ENCODE assay signal across 8 cellular contexts in genomic region chr18:46334200-46334553, GRCh38.
DNase-seq lines count a peak whose midpoint lies in the region; ATAC-seq and TF ChIP-seq lines count a peak whose summit lies in the region.

No MANE protein-coding gene starts in this region.

- peak; percentile 49 to 50 for ATAC-seq in activated T-cell treated with anti-CD3 and anti-CD28 coated beads, Interleukin-2, amount 50 U/mL, for 4 hours
- ATAC-seq in GM18873 (IDR thresholded peaks at IDR 0.05; ENCODE audit: low FRiP score, unreplicated experiment), result no peak

- H3K4me1 ChIP-seq in mesendoderm (ENCODE audit: control insufficient read depth, low read depth, low read length), result peaks cover 5% of the 10 kb centered on the region

- H3K4me2 ChIP-seq in mesendoderm (ENCODE audit: low read length), result peak overlapping the region; percentile 88

- WGBS in mesendoderm (ENCODE audit: extremely low coverage, insufficient coverage, low lambda C conversion rate), result no CpG with 5 or more reads among the region's 45 CpGs

- H3K27me3 Mint-ChIP-seq in activated T-cell treated with anti-CD3 and anti-CD28 coated beads, Interleukin-2, amount 50 U/mL, for 4 hours (ENCODE audit: low read depth), result peaks cover 53% of the 10 kb centered on the region
- peaks cover 45% of the 10 kb centered on the region for H3K27me3 Mint-ChIP-seq in type B pancreatic cell

- H4K5ac ChIP-seq in mesendoderm (ENCODE audit: low read length), result no peak overlapping the region

- no peak overlapping the region for H3K27ac ChIP-seq in mesendoderm (ENCODE audit: low read depth, low read length)

- peak overlapping the region; percentile 87 for H3K56ac ChIP-seq in mesendoderm (ENCODE audit: low read length)

- H2BK120ac ChIP-seq in mesendoderm (ENCODE audit: low read depth, low read length), result peak overlapping the region; percentile 75

- peaks cover 31% of the 10 kb centered on the region for H3K4me1 Mint-ChIP-seq in activated T-cell treated with anti-CD3 and anti-CD28 coated beads, Interleukin-2, amount 50 U/mL, for 4 hours (ENCODE audit: low read depth)
- peaks cover 52% of the 10 kb centered on the region for H3K4me1 Mint-ChIP-seq in type B pancreatic cell (ENCODE audit: unreplicated experiment)

- no peak overlapping the region for H3K23ac ChIP-seq in mesendoderm (ENCODE audit: low read length)

- H2BK5ac ChIP-seq in mesendoderm (ENCODE audit: low read length), result no peak overlapping the region

- no peak overlapping the region for H4K8ac ChIP-seq in mesendoderm (ENCODE audit: low read depth, low read length)

- DNase-seq in activated T-cell treated with anti-CD3 and anti-CD28 coated beads, Interleukin-2, amount 50 U/mL, for 4 hours, result no peak
- no peak for DNase-seq in activated T-cell treated with anti-CD3 and anti-CD28 coated beads, Interleukin-2, amount 50 U/mL, for 1 hour
- DNase-seq in astrocyte of the spinal cord (ENCODE audit: low read depth, low spot score), result no peak
- DNase-seq in mesendoderm, result no peak
- DNase-seq in type B pancreatic cell (ENCODE audit: extremely low spot score, unreplicated experiment), result no peak
- no peak for DNase-seq in NCI-H510A treated with DMSO at 0.1 percent for 48 hours (lab: John Stamatoyannopoulos, UW)
- no peak for DNase-seq in hypothalamus (lab: John Stamatoyannopoulos, UW)

- no peak overlapping the region for H3K27ac Mint-ChIP-seq in type B pancreatic cell

- TF ChIP-seq CTCF in astrocyte of the spinal cord (IDR thresholded peaks at IDR 0.05; ENCODE audit: low read depth, low read length) (no peak), type B pancreatic cell (conservative IDR thresholded peaks at IDR 0.05) (no peak)

- no peaks in the 10 kb centered on the region for H3K36me3 Mint-ChIP-seq in activated T-cell treated with anti-CD3 and anti-CD28 coated beads, Interleukin-2, amount 50 U/mL, for 4 hours (ENCODE audit: insufficient read depth)
- no peaks in the 10 kb centered on the region for H3K36me3 Mint-ChIP-seq in type B pancreatic cell

- H3K4me3 ChIP-seq in astrocyte of the spinal cord (ENCODE audit: low read depth, low read length) (peak overlapping the region; percentile 36), mesendoderm (ENCODE audit: low read length) (peak overlapping the region; percentile 56)

- H2BK15ac ChIP-seq in mesendoderm (replicated peaks; ENCODE audit: low read depth), result peak overlapping the region; percentile 9

- no peaks in the 10 kb centered on the region for H3K79me1 ChIP-seq in mesendoderm (ENCODE audit: low read length)

- peak overlapping the region; percentile 99 for H3K18ac ChIP-seq in mesendoderm (ENCODE audit: low read length)

- in situ Hi-C loops in astrocyte of the spinal cord (cut with HindIII; ENCODE audit: low sequenced_read_pairs), result no loop called here

- H3K79me2 ChIP-seq in mesendoderm (ENCODE audit: control insufficient read depth, insufficient read depth, low read length), result no peaks in the 10 kb centered on the region

- H3K9me3 Mint-ChIP-seq in activated T-cell treated with anti-CD3 and anti-CD28 coated beads, Interleukin-2, amount 50 U/mL, for 4 hours, result no peaks in the 10 kb centered on the region
- H3K9me3 Mint-ChIP-seq in type B pancreatic cell, result no peaks in the 10 kb centered on the region

- H3K36me3 ChIP-seq in mesendoderm (ENCODE audit: control insufficient read depth, insufficient read depth, low read length), result no peaks in the 10 kb centered on the region

- peak overlapping the region; percentile 84 for H3K4ac ChIP-seq in mesendoderm (ENCODE audit: low read depth, low read length)

- no peak overlapping the region for H2AK5ac ChIP-seq in mesendoderm (ENCODE audit: low read length)

- H3K27me3 ChIP-seq in mesendoderm (ENCODE audit: insufficient read depth, low read length, poor library complexity), result no peaks in the 10 kb centered on the region

- peak overlapping the region; percentile 78 for H3K4me3 Mint-ChIP-seq in activated T-cell treated with anti-CD3 and anti-CD28 coated beads, Interleukin-2, amount 50 U/mL, for 4 hours
- peak overlapping the region; percentile 96 for H3K4me3 Mint-ChIP-seq in type B pancreatic cell

- H3K9ac ChIP-seq in mesendoderm (ENCODE audit: low read length), result peak overlapping the region; percentile 68
